In the genomic region with DNA sequence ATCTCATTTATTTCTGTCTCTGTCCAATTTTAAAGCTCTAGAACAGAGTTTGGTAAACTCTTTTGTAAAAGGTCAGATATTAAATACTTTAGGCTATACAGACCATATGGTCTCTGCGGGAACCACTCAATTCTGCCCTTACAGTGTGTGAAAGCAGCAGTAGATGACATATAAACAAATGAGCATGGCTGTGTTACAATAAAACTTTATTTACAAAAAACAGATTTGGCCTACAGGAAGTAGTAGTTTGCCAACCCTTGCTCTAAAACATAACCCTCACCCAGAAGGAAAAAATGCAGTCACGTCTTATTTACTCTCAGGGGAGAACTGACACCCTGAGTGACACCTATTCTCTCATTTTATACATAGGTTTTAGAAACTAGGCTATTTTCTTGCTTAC, we compare ENCODE assay signal across 1 cellular context.
TF ChIP-seq lines count a peak whose summit lies in the region.

No MANE protein-coding gene starts in this region.

TF ChIP-seq in HepG2, 621 proteins besides CTCF, POLR2A, EP300 and RAD21 (continued from another document):
- TF ChIP-seq, protein P1, sequence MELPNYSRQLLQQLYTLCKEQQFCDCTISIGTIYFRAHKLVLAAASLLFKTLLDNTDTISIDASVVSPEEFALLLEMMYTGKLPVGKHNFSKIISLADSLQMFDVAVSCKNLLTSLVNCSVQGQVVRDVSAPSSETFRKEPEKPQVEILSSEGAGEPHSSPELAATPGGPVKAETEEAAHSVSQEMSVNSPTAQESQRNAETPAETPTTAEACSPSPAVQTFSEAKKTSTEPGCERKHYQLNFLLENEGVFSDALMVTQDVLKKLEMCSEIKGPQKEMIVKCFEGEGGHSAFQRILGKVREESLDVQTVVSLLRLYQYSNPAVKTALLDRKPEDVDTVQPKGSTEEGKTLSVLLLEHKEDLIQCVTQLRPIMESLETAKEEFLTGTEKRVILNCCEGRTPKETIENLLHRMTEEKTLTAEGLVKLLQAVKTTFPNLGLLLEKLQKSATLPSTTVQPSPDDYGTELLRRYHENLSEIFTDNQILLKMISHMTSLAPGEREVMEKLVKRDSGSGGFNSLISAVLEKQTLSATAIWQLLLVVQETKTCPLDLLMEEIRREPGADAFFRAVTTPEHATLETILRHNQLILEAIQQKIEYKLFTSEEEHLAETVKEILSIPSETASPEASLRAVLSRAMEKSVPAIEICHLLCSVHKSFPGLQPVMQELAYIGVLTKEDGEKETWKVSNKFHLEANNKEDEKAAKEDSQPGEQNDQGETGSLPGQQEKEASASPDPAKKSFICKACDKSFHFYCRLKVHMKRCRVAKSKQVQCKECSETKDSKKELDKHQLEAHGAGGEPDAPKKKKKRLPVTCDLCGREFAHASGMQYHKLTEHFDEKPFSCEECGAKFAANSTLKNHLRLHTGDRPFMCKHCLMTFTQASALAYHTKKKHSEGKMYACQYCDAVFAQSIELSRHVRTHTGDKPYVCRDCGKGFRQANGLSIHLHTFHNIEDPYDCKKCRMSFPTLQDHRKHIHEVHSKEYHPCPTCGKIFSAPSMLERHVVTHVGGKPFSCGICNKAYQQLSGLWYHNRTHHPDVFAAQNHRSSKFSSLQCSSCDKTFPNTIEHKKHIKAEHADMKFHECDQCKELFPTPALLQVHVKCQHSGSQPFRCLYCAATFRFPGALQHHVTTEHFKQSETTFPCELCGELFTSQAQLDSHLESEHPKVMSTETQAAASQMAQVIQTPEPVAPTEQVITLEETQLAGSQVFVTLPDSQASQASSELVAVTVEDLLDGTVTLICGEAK (IDR thresholded peaks at IDR 0.05) = peak; percentile 60
- TF ChIP-seq, protein P1 (CRISPR knock-in tag; IDR thresholded peaks at IDR 0.05) = peak; percentile 97
